In the genomic region with DNA sequence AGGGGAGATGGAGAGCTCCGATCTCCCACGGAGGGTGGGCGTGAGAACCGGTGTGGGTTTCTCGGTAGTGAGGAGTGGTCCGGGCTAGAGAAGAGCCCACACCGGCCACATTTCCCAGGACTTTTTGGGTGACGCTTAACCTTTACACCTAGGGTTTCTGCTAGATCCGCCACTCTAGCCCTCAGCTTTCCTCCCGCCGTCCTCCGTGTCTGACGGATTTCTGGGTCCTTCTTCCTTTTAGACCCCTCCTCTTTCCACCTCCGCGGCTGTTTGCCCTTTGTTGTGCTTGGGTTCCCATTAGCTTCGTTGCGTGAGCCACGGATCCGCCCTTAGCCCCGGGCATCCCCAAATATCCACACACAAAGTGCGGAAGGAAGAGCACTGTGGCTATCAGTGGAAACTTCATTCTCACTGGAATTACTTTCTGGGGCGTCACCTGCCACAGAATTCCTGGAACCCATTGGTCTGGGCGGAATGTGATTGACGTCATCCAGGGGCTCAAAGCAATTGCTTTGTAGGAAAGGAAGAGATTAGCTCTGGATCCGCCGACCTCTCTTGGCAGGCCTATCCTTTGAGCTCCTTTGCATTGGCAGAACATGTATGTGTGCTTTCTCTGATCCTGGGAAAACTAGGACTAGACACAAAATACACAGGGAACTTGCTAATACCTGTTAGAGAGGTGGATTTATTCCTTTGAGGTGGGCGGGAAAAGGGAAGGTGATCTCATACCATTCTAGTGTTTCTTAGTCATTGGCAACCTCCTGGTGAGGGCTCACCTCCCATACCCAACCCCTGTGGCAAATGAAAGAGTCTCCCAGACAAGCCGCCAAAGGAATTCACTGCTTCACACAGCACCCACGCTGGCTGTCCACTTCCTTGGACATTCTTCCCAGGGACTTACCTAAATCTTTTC, we compare ENCODE assay signal across 8 cellular contexts. TPM values are rescaled to one million over a fixed set of nuclear protein-coding genes. Genes with fewer than 3 reads are reported as not detected.
DNase-seq lines count a peak whose midpoint lies in the region; ATAC-seq, FAIRE-seq and TF ChIP-seq lines count a peak whose summit lies in the region.

No MANE protein-coding gene starts in this region.

- H3K4me1 Mint-ChIP-seq in CD8-positive, alpha-beta T cell (ENCODE audit: low read depth): peaks cover 41% of the 10 kb centered on the region

- RAD21 ChIA-PET in GM12878 (lab: Charles Lee; ENCODE audit: unreplicated experiment): interaction anchor here (0.8 to 3.9 kb wide), 16 partner anchors 11 to 576 kb away, joined by 3 to 31 read pairs (median 5); a partner anchor contains a TSS

- TF ChIP-seq POLR2A in GM12878 (IDR thresholded peaks at IDR 0.05; ENCODE audit: low read depth, low read length): no peak

- CTCF ChIA-PET in CD8-positive, alpha-beta T cell (lab: Charles Lee): interaction anchor here (0.8 to 2.3 kb wide), 4 partner anchors 17 to 103 kb away, joined by 4 to 9 read pairs (median 5); a partner anchor contains a TSS
- CTCF ChIA-PET in PC-3 (lab: Charles Lee) (interaction anchor here (0.6 to 1.4 kb wide), 3 partner anchors 11 to 87 kb away, joined by 3 to 6 read pairs (median 5); a partner anchor contains a TSS), GM12878 (lab: Yijun Ruan, JAX) (interaction anchor here (0.9 to 3.6 kb wide), 15 partner anchors 10 to 212 kb away, joined by 3 to 29 read pairs (median 5); a partner anchor contains a TSS)

- SMC1A ChIA-PET in GM12878 (lab: Charles Lee; ENCODE audit: uncharacterized antibody, unreplicated experiment): interaction anchor here (0.8 to 3.6 kb wide), 13 partner anchors 10 to 276 kb away, joined by 3 to 27 read pairs (median 4); a partner anchor contains a TSS

- in situ Hi-C loops in GM12878 (cut with MboI): loop anchor here (10.0 kb wide), 1 partner anchor 619 kb away; a partner anchor contains a TSS

- peak overlapping the region; percentile 97 for H3K27ac Mint-ChIP-seq in CD8-positive, alpha-beta T cell

- no peak for FAIRE-seq in GM12878 (lab: Jason Lieb, UNC)

- 0 out of 2 replicates have a peak, but pooled peaks cover 6% of the 10 kb centered on the region for H4K20me1 ChIP-seq in PC-3 (ENCODE audit: low read length)
- H4K20me1 ChIP-seq in GM12878 (ENCODE audit: control insufficient read depth, insufficient read depth): no peaks in the 10 kb centered on the region; the same call in 1 of the 2 replicates

- no peaks in the 10 kb centered on the region for H3K27me3 ChIP-seq in CD8-positive, alpha-beta T cell (ENCODE audit: insufficient read depth, low read length)
- H3K27me3 ChIP-seq in PC-3 (ENCODE audit: low read length) (no peaks in the 10 kb centered on the region), GM12878 (replicated peaks in 1 of 2; ENCODE audit: control insufficient read depth in 2 of 2, insufficient read depth in 2 of 2, low read length in 1 of 2) (no peaks in the 10 kb centered on the region), iPS-18a (ENCODE audit: control insufficient read depth, insufficient read depth, low read length) (no peaks in the 10 kb centered on the region)

- POLR2A ChIA-PET in CD8-positive, alpha-beta T cell (lab: Charles Lee): interaction anchor here (0.6 to 3.5 kb wide), 15 partner anchors 8 to 616 kb away, joined by 3 to 50 read pairs (median 4); a partner anchor contains a TSS
- POLR2A ChIA-PET in PC-3 (lab: Charles Lee; ENCODE audit: unreplicated experiment) (interaction anchor here (0.6 to 2.3 kb wide), 5 partner anchors 11 to 108 kb away, joined by 3 to 14 read pairs (median 4); a partner anchor contains a TSS), GM12878 (lab: Charles Lee) (interaction anchor here (0.8 to 2.4 kb wide), 14 partner anchors 12 to 257 kb away, joined by 3 to 26 read pairs (median 3); a partner anchor contains a TSS)

- H3K27ac ChIP-seq in CD8-positive, alpha-beta T cell (ENCODE audit: low read depth, low read length): peak overlapping the region; percentile 97
- H3K27ac ChIP-seq in PC-3 (ENCODE audit: low read length) (peak overlapping the region; percentile 78), GM12878 (ENCODE audit: control insufficient read depth, insufficient read depth) (peak overlapping the region; percentile 33), iPS-18a (ENCODE audit: low read length) (peak overlapping the region; percentile 76)

- no peak for DNase-seq in CD8-positive, alpha-beta T cell
- peak; percentile 59 for DNase-seq in HFF-Myc (ENCODE audit: extremely low read depth, low read depth)
- DNase-seq in PC-3: peak; percentile 70
- no peak for DNase-seq in GM12878 (ENCODE audit: low read depth, low spot score)
- peak; percentile 98 for DNase-seq in retinal pigment epithelial cell (ENCODE audit: low read depth)

- H3K9ac ChIP-seq in PC-3 (ENCODE audit: low read length): peak overlapping the region; percentile 91
- H3K9ac ChIP-seq in GM12878 (ENCODE audit: control insufficient read depth, insufficient read depth, low read length): peak overlapping the region; percentile 64
- peak overlapping the region; percentile 69 for H3K9ac ChIP-seq in iPS-18a (ENCODE audit: low read length)

- peaks cover 32% of the 10 kb centered on the region for H3K36me3 Mint-ChIP-seq in CD8-positive, alpha-beta T cell

- TF ChIP-seq EP300 in GM12878 (IDR thresholded peaks at IDR 0.05; ENCODE audit: borderline replicate concordance in 1 of 2, control insufficient read depth in 1 of 2, low read depth in 2 of 2, low read length in 2 of 2): no peak

- H3F3A ChIP-seq in PC-3 (ENCODE audit: low read length, unreplicated experiment): no peaks in the 10 kb centered on the region

- WGBS in GM12878 (ENCODE audit: insufficient coverage, insufficient replicate concordance, low lambda C conversion rate, missing lambda C conversion rate): 7% methylated on average over 27 of the region's 29 CpGs

- H2AFZ ChIP-seq in PC-3 (ENCODE audit: low read length) (peak overlapping the region; percentile 78), GM12878 (ENCODE audit: control insufficient read depth, low read depth, low read length) (peak overlapping the region; percentile 79)

- H3K4me3 ChIP-seq in CD8-positive, alpha-beta T cell (ENCODE audit: low read depth, low read length): peak overlapping the region; percentile 95
- H3K4me3 ChIP-seq in HFF-Myc (replicated peaks; ENCODE audit: low read depth, low read length): peak overlapping the region; percentile 96
- H3K4me3 ChIP-seq in PC-3 (ENCODE audit: low read length): peak overlapping the region; percentile 97
- peak overlapping the region; percentile 86 for H3K4me3 ChIP-seq in GM12878
- peak overlapping the region; percentile 83 for H3K4me3 ChIP-seq in iPS-18a (ENCODE audit: low read length)
- peak overlapping the region; percentile 98 for H3K4me3 ChIP-seq in retinal pigment epithelial cell (ENCODE audit: low read length)

- H3K9me3 Mint-ChIP-seq in CD8-positive, alpha-beta T cell: no peaks in the 10 kb centered on the region

- H3K79me2 ChIP-seq in PC-3 (ENCODE audit: low read length) (peaks cover 60% of the 10 kb centered on the region), GM12878 (ENCODE audit: control insufficient read depth, insufficient read depth, low read length) (peaks cover 19% of the 10 kb centered on the region)

- no peak for TF ChIP-seq RAD21 in GM12878 (IDR thresholded peaks at IDR 0.05; ENCODE audit: insufficient read depth, low read depth, low read length)

- ATAC-seq in CD8-positive, alpha-beta T cell: no peak
- peak; percentile 22 for ATAC-seq in PC-3
- ATAC-seq in GM12878: peak; percentile 2; the same call in 2 of the 3 replicates
- no peak for ATAC-seq in HG02678 (IDR thresholded peaks at IDR 0.05; ENCODE audit: unreplicated experiment)
- ATAC-seq in HG03571 (IDR thresholded peaks at IDR 0.05; ENCODE audit: unreplicated experiment): no peak

- peaks cover 6% of the 10 kb centered on the region for H3K36me3 ChIP-seq in CD8-positive, alpha-beta T cell (ENCODE audit: insufficient read depth, low read length)
- no peaks in the 10 kb centered on the region for H3K36me3 ChIP-seq in PC-3 (ENCODE audit: low read depth, low read length)
- peaks cover 2 to 6% of the 10 kb centered on the region in 2 experiments; a peak in 1 of 4 replicates for H3K36me3 ChIP-seq in GM12878 (ENCODE audit: control insufficient read depth in 2 of 2, insufficient read depth in 2 of 2, low read length in 1 of 2)
- H3K36me3 ChIP-seq in iPS-18a (ENCODE audit: control insufficient read depth, low read depth, low read length): peaks cover 1% of the 10 kb centered on the region

- H3K27me3 Mint-ChIP-seq in CD8-positive, alpha-beta T cell (ENCODE audit: low read depth): no peaks in the 10 kb centered on the region

- BruUV-seq in PC-3 (replicated peaks; lab: Mats Ljungman, UMichigan) (TSS peak; percentile 55), GM12878 (replicated peaks; lab: Mats Ljungman, UMichigan) (TSS peak; percentile 65)

- intact Hi-C loops in CD8-positive, alpha-beta T cell (cut with DNase I, micrococcal nuclease): loop anchor here (1.0 to 10.0 kb wide), 7 partner anchors 17 to 616 kb away; a partner anchor contains a TSS
- intact Hi-C loops in PC-3 (cut with micrococcal nuclease) (loop anchor here (1.0 kb wide), 1 partner anchor 21 kb away; a partner anchor contains a TSS), GM12878 (cut with micrococcal nuclease; ENCODE audit: unreplicated experiment) (loop anchor here (1.0 kb wide), 2 partner anchors 17 to 21 kb away; a partner anchor contains a TSS)

- H3K4me3 Mint-ChIP-seq in CD8-positive, alpha-beta T cell: peak overlapping the region; percentile 99

- H3K4me2 ChIP-seq in PC-3 (ENCODE audit: low read length) (peak overlapping the region; percentile 91), GM12878 (ENCODE audit: control insufficient read depth, insufficient read depth) (peak overlapping the region; percentile 88)

- no peaks in the 10 kb centered on the region for H3K9me3 ChIP-seq in CD8-positive, alpha-beta T cell (ENCODE audit: low read length)
- no peaks in the 10 kb centered on the region for H3K9me3 ChIP-seq in PC-3 (ENCODE audit: low read length)
- H3K9me3 ChIP-seq in GM12878 (replicated peaks; ENCODE audit: control insufficient read depth, insufficient read depth, low read length): no peaks in the 10 kb centered on the region
- no peaks in the 10 kb centered on the region for H3K9me3 ChIP-seq in iPS-18a (ENCODE audit: control insufficient read depth, low read depth, low read length)

- peaks cover 22% of the 10 kb centered on the region for H3K4me1 ChIP-seq in CD8-positive, alpha-beta T cell (ENCODE audit: insufficient read depth, low read length)
- H3K4me1 ChIP-seq in PC-3 (ENCODE audit: insufficient read depth, low read length) (peaks cover 25% of the 10 kb centered on the region), GM12878 (ENCODE audit: control insufficient read depth, insufficient read depth, low read length) (peaks cover 3% of the 10 kb centered on the region), iPS-18a (ENCODE audit: control insufficient read depth, low read depth, low read length) (peaks cover 9% of the 10 kb centered on the region)

- H3K9me2 ChIP-seq in PC-3 (replicated peaks; ENCODE audit: low read length): no peaks in the 10 kb centered on the region

- TF ChIP-seq CTCF in CD8-positive, alpha-beta T cell (IDR thresholded peaks at IDR 0.05): no peak
- TF ChIP-seq CTCF in HFF-Myc (IDR thresholded peaks at IDR 0.05; ENCODE audit: low read depth, low read length, missing control alignments): no peak
- no peak for TF ChIP-seq CTCF in PC-3 (conservative IDR thresholded peaks at IDR 0.05; ENCODE audit: low read depth, low read length)
- TF ChIP-seq CTCF in GM12878 (IDR thresholded peaks at IDR 0.05 in 2 of 3, conservative IDR thresholded peaks at IDR 0.05 in 1 of 3; ENCODE audit: control insufficient read depth in 2 of 3, extremely low read depth in 1 of 3, insufficient read depth in 1 of 3, low read depth in 3 of 3, low read length in 3 of 3): no peak
- no peak for TF ChIP-seq CTCF in retinal pigment epithelial cell (conservative IDR thresholded peaks at IDR 0.05; ENCODE audit: low read depth, low read length)

RNA-seq across cellular contexts. Expression of a gene that starts 0.7 kb away (rescaled TPM):
- total RNA-seq in CD8-positive, alpha-beta T cell: 10 to 100 TPM; 15.3 to 15.5 TPM
- total RNA-seq in PC-3 (2014; rRNA removed): 18.8 and 27.5 TPM in 2 replicates
- total RNA-seq in GM12878 (2013; cell fraction: nucleolus; rRNA removed): 16.3 and 16.9 TPM in 2 replicates
- 11.5 and 13.0 TPM in 2 replicates for total RNA-seq in GM12878 (2014; rRNA removed)
- total RNA-seq in GM12878 (2014; rRNA removed; fragmentation: Illumina TruSeq; extraction: Trizol): 7.0 and 7.9 TPM in 2 replicates
- 14.1 and 15.7 TPM in 2 replicates for total RNA-seq in GM12878 (2021)
- 4.5 TPM for polyA plus RNA-seq in GM12878 (2011; ENCODE audit: low read depth)
- 9.6 and 15.9 TPM in 2 replicates for polyA plus RNA-seq in GM12878 (2011; rRNA removed)
- 14.8 and 15.9 TPM in 2 replicates for polyA plus RNA-seq in GM12878 (2011; cell fraction: cytosol; rRNA removed)
- polyA plus RNA-seq in GM12878 (2011; cell fraction: nucleus; rRNA removed): 27.1 and 37.6 TPM in 2 replicates
- polyA plus RNA-seq in GM12878 (2012): 6.0 and 9.7 TPM in 2 replicates
- polyA plus RNA-seq in GM12878 (2014; fragmentation: Illumina TruSeq; extraction: Trizol): 9.9 and 10.0 TPM in 2 replicates
- 1 to 10 TPM; 1.8 to 3.9 TPM for polyA plus RNA-seq in GM12878 (2014; fragmentation: Nextera tagmentation; extraction: Ambion mirVana)
- 10.3 and 11.2 TPM in 2 replicates for polyA plus RNA-seq in GM12878 (2014; rRNA removed)
- 10 to 100 TPM; 14.9 to 16.9 TPM for polyA plus RNA-seq in GM12878 (2016; fragmentation: Nextera tagmentation; extraction: Ambion mirVana)
- 15.1 TPM in 2 replicates for polyA minus RNA-seq in GM12878 (2011; rRNA and poly(A)+ RNA removed)
- 20.6 and 26.4 TPM in 2 replicates for polyA minus RNA-seq in GM12878 (2011; cell fraction: cytosol; rRNA and poly(A)+ RNA removed)
- polyA minus RNA-seq in GM12878 (2011; cell fraction: nucleus; rRNA and poly(A)+ RNA removed): 11.0 and 13.4 TPM in 2 replicates

RNA-seq across cellular contexts. Expression of a gene that starts 0.9 kb away (rescaled TPM):
- 10 to 100 TPM; 32.5 to 34.6 TPM for total RNA-seq in CD8-positive, alpha-beta T cell
- total RNA-seq in PC-3 (2014; rRNA removed): 12.9 and 23.1 TPM in 2 replicates
- 33.5 and 35.9 TPM in 2 replicates for total RNA-seq in GM12878 (2013; cell fraction: nucleolus; rRNA removed)
- total RNA-seq in GM12878 (2014; rRNA removed): 18.4 and 21.1 TPM in 2 replicates
- 16.8 and 17.8 TPM in 2 replicates for total RNA-seq in GM12878 (2014; rRNA removed; fragmentation: Illumina TruSeq; extraction: Trizol)
- 15.2 and 17.5 TPM in 2 replicates for total RNA-seq in GM12878 (2021)
- 26.0 TPM for polyA plus RNA-seq in GM12878 (2011; ENCODE audit: low read depth)
- 25.2 and 36.0 TPM in 2 replicates for polyA plus RNA-seq in GM12878 (2011; rRNA removed)
- 15.4 and 18.1 TPM in 2 replicates for polyA plus RNA-seq in GM12878 (2011; cell fraction: cytosol; rRNA removed)
- 22.2 and 25.8 TPM in 2 replicates for polyA plus RNA-seq in GM12878 (2011; cell fraction: nucleus; rRNA removed)
- 25.1 and 27.8 TPM in 2 replicates for polyA plus RNA-seq in GM12878 (2012)
- 19.9 and 21.2 TPM in 2 replicates for polyA plus RNA-seq in GM12878 (2014; fragmentation: Illumina TruSeq; extraction: Trizol)
- 10 to 100 TPM in 1 of 2 experiments, 1 to 10 TPM in 1; 9.4 to 13.1 TPM for polyA plus RNA-seq in GM12878 (2014; fragmentation: Nextera tagmentation; extraction: Ambion mirVana)
- 25.2 and 26.6 TPM in 2 replicates for polyA plus RNA-seq in GM12878 (2014; rRNA removed)
- polyA plus RNA-seq in GM12878 (2016; fragmentation: Nextera tagmentation; extraction: Ambion mirVana): 10 to 100 TPM; 32.1 to 38.2 TPM
- 7.9 and 9.8 TPM in 2 replicates for polyA minus RNA-seq in GM12878 (2011; rRNA and poly(A)+ RNA removed)
- polyA minus RNA-seq in GM12878 (2011; cell fraction: cytosol; rRNA and poly(A)+ RNA removed): 2.1 and 4.6 TPM in 2 replicates
- 6.6 and 7.5 TPM in 2 replicates for polyA minus RNA-seq in GM12878 (2011; cell fraction: nucleus; rRNA and poly(A)+ RNA removed)

RNA-seq across cellular contexts. Expression of a gene that starts 17.2 kb away (rescaled TPM):
- total RNA-seq in CD8-positive, alpha-beta T cell: 1 to 10 TPM; 3.7 to 4.6 TPM
- total RNA-seq in PC-3 (2014; rRNA removed) (30.3 and 40.5 TPM in 2 replicates), GM12878 (2014; rRNA removed) (116 and 130 TPM in 2 replicates), GM12878 (2014; rRNA removed; fragmentation: Illumina TruSeq; extraction: Trizol) (83.5 and 84.2 TPM in 2 replicates), GM12878 (2021) (87.8 and 89.3 TPM in 2 replicates)
- 29.6 and 33.7 TPM in 2 replicates for total RNA-seq in GM12878 (2013; cell fraction: nucleolus; rRNA removed)
- polyA plus RNA-seq in GM12878 (2011; ENCODE audit: low read depth): 32.9 TPM
- polyA plus RNA-seq in GM12878 (2011; rRNA removed) (96.8 and 100 TPM in 2 replicates), GM12878 (2014; fragmentation: Illumina TruSeq; extraction: Trizol) (134 and 183 TPM in 2 replicates), GM12878 (2014; fragmentation: Nextera tagmentation; extraction: Ambion mirVana) (100 to 1,000 TPM in 1 of 2 experiments, 10 to 100 TPM in 1; 58.0 to 130 TPM), GM12878 (2014; rRNA removed) (62.4 and 63.1 TPM in 2 replicates), GM12878 (2016; fragmentation: Nextera tagmentation; extraction: Ambion mirVana) (10 to 100 TPM; 81.0 to 83.1 TPM)
- polyA plus RNA-seq in GM12878 (2011; cell fraction: cytosol; rRNA removed): 49.4 and 60.0 TPM in 2 replicates
- polyA plus RNA-seq in GM12878 (2011; cell fraction: nucleus; rRNA removed): 15.0 and 19.5 TPM in 2 replicates
- 40.5 and 48.1 TPM in 2 replicates for polyA plus RNA-seq in GM12878 (2012)
- polyA minus RNA-seq in GM12878 (2011; rRNA and poly(A)+ RNA removed): 51.4 and 61.7 TPM in 2 replicates
- polyA minus RNA-seq in GM12878 (2011; cell fraction: cytosol; rRNA and poly(A)+ RNA removed): 20.0 and 32.0 TPM in 2 replicates
- polyA minus RNA-seq in GM12878 (2011; cell fraction: nucleus; rRNA and poly(A)+ RNA removed): 9.6 and 12.8 TPM in 2 replicates

RNA-seq across cellular contexts. Expression of a gene that starts 21.1 kb away (rescaled TPM):
- total RNA-seq in CD8-positive, alpha-beta T cell: 10 to 100 TPM; 26.8 to 27.5 TPM
- total RNA-seq in PC-3 (2014; rRNA removed) (136 and 137 TPM in 2 replicates), GM12878 (2014; rRNA removed) (126 and 131 TPM in 2 replicates), GM12878 (2014; rRNA removed; fragmentation: Illumina TruSeq; extraction: Trizol) (63.9 and 69.2 TPM in 2 replicates), GM12878 (2021) (108 and 111 TPM in 2 replicates)
- 14.6 and 15.4 TPM in 2 replicates for total RNA-seq in GM12878 (2013; cell fraction: nucleolus; rRNA removed)
- polyA plus RNA-seq in GM12878 (2011; ENCODE audit: low read depth): 40.6 TPM
- polyA plus RNA-seq in GM12878 (2011; rRNA removed) (57.7 and 89.9 TPM in 2 replicates), GM12878 (2014; fragmentation: Illumina TruSeq; extraction: Trizol) (120 and 133 TPM in 2 replicates), GM12878 (2014; fragmentation: Nextera tagmentation; extraction: Ambion mirVana) (10 to 100 TPM; 22.8 to 36.9 TPM), GM12878 (2014; rRNA removed) (134 and 139 TPM in 2 replicates), GM12878 (2016; fragmentation: Nextera tagmentation; extraction: Ambion mirVana) (100 to 1,000 TPM; 180 to 196 TPM)
- 97.0 and 115 TPM in 2 replicates for polyA plus RNA-seq in GM12878 (2011; cell fraction: cytosol; rRNA removed)
- polyA plus RNA-seq in GM12878 (2011; cell fraction: nucleus; rRNA removed): 55.2 and 56.5 TPM in 2 replicates
- 62.4 and 78.2 TPM in 2 replicates for polyA plus RNA-seq in GM12878 (2012)
- polyA minus RNA-seq in GM12878 (2011; rRNA and poly(A)+ RNA removed): 49.2 and 59.1 TPM in 2 replicates
- polyA minus RNA-seq in GM12878 (2011; cell fraction: cytosol; rRNA and poly(A)+ RNA removed): 25.4 and 26.7 TPM in 2 replicates
- 10.9 and 17.0 TPM in 2 replicates for polyA minus RNA-seq in GM12878 (2011; cell fraction: nucleus; rRNA and poly(A)+ RNA removed)

RNA-seq across cellular contexts. Expression of a gene that starts 28.8 kb away (rescaled TPM):
- total RNA-seq in CD8-positive, alpha-beta T cell: not detected
- total RNA-seq in PC-3 (2014; rRNA removed) (not detected in 2 replicates), GM12878 (2014; rRNA removed) (not detected in 2 replicates), GM12878 (2014; rRNA removed; fragmentation: Illumina TruSeq; extraction: Trizol) (not detected in 2 replicates), GM12878 (2021) (not detected in 2 replicates)
- not detected in 2 replicates for total RNA-seq in GM12878 (2013; cell fraction: nucleolus; rRNA removed)
- polyA plus RNA-seq in GM12878 (2011; ENCODE audit: low read depth): not detected
- polyA plus RNA-seq in GM12878 (2011; rRNA removed) (not detected in 2 replicates), GM12878 (2014; fragmentation: Illumina TruSeq; extraction: Trizol) (not detected in 2 replicates), GM12878 (2014; fragmentation: Nextera tagmentation; extraction: Ambion mirVana) (not detected), GM12878 (2014; rRNA removed) (not detected in 2 replicates), GM12878 (2016; fragmentation: Nextera tagmentation; extraction: Ambion mirVana) (not detected)
- not detected in 2 replicates for polyA plus RNA-seq in GM12878 (2011; cell fraction: cytosol; rRNA removed)
- polyA plus RNA-seq in GM12878 (2011; cell fraction: nucleus; rRNA removed): not detected in 2 replicates
- polyA plus RNA-seq in GM12878 (2012): not detected in 2 replicates
- not detected in 2 replicates for polyA minus RNA-seq in GM12878 (2011; rRNA and poly(A)+ RNA removed)
- not detected in 2 replicates for polyA minus RNA-seq in GM12878 (2011; cell fraction: cytosol; rRNA and poly(A)+ RNA removed)
- not detected in 2 replicates for polyA minus RNA-seq in GM12878 (2011; cell fraction: nucleus; rRNA and poly(A)+ RNA removed)

Comparison
In these comparisons a context has a peak if more than half of its experiments do, and no peak if none do; other contexts are left out.
1. ATAC-seq: peak in PC-3 (single experiment) and GM12878 (single experiment); none in CD8-positive, alpha-beta T cell (single experiment), HG02678 (single experiment) and HG03571 (single experiment).
2. DNase-seq: peak in HFF-Myc (single experiment), PC-3 (single experiment) and retinal pigment epithelial cell (single experiment); none in CD8-positive, alpha-beta T cell (0 of 7) and GM12878 (single experiment).
3. H3K27ac ChIP-seq: peak in every context shown above with its lines; median percentile 97 in CD8-positive, alpha-beta T cell; 78 in PC-3; 76 in iPS-18a; 33 in GM12878.
4. Peak in every context shown above with its lines, with median percentiles within 50 percentile points of each other: H3K4me3 ChIP-seq and H3K9ac ChIP-seq.